In genomic region chr5:115841382-115842088, GRCh38 we compare ENCODE assay signal across 8 cellular contexts. TPM values are rescaled to one million over a fixed set of nuclear protein-coding genes. Genes with fewer than 3 reads are reported as not detected.
DNase-seq lines count a peak whose midpoint lies in the region; ATAC-seq and TF ChIP-seq lines count a peak whose summit lies in the region.

Gene AP3S1, plus strand, starts transcription at chr5:115841935. Its CDS starts 103 bp downstream, at chr5:115842038.
Gene ATG12, minus strand, starts transcription at chr5:115841565. Its CDS starts 13 bp downstream, at chr5:115841552.

- H3K9me3 Mint-ChIP-seq in CD4-positive, alpha-beta memory T cell: no peaks in the 10 kb centered on the region
- H3K9me3 Mint-ChIP-seq in activated CD4-positive, alpha-beta memory T cell treated with anti-CD3 and anti-CD28 coated beads for 36 hours: no peaks in the 10 kb centered on the region

- H3K36me3 ChIP-seq in CD4-positive, alpha-beta memory T cell (ENCODE audit: insufficient read depth, low read length): peaks cover 7% of the 10 kb centered on the region
- H3K36me3 ChIP-seq in liver (ENCODE audit: control insufficient read depth in 4 of 4, insufficient read depth in 3 of 4, low read depth in 1 of 4, low read length in 3 of 4): peaks cover 0 to 10% (median 6%) of the 10 kb centered on the region in 4 donors

- H3K4me1 ChIP-seq in CD4-positive, alpha-beta memory T cell (ENCODE audit: insufficient read depth, low read length): peaks cover 55% of the 10 kb centered on the region
- peaks cover 0 to 44% (median 31%) of the 10 kb centered on the region in 4 donors for H3K4me1 ChIP-seq in liver (ENCODE audit: control insufficient read depth in 4 of 4, insufficient read depth in 4 of 4, low read length in 3 of 4)

- peaks cover 5 to 27% of the 10 kb centered on the region in 2 donors for H3K36me3 Mint-ChIP-seq in CD4-positive, alpha-beta memory T cell
- H3K36me3 Mint-ChIP-seq in activated CD4-positive, alpha-beta memory T cell treated with anti-CD3 and anti-CD28 coated beads for 36 hours: peaks cover 13% of the 10 kb centered on the region

- H3K27ac Mint-ChIP-seq in CD4-positive, alpha-beta memory T cell: peak within 1 kb of the TSS; percentile 99 to 100 (median 100)
- peak within 1 kb of the TSS; percentile 100 for H3K27ac Mint-ChIP-seq in activated CD4-positive, alpha-beta memory T cell treated with anti-CD3 and anti-CD28 coated beads for 36 hours

- peak within 1 kb of the TSS; percentile 79 to 91 for H3K4me3 ChIP-seq in CD4-positive, alpha-beta memory T cell (ENCODE audit: low read length in 2 of 2)
- H3K4me3 ChIP-seq in liver (ENCODE audit: low read depth in 1 of 3, low read length in 3 of 3): peak within 1 kb of the TSS; percentile 73 to 100 (median 73)

- H3K27me3 ChIP-seq in CD4-positive, alpha-beta memory T cell (ENCODE audit: insufficient read depth, low read length): no peaks in the 10 kb centered on the region
- H3K27me3 ChIP-seq in liver (ENCODE audit: control insufficient read depth in 4 of 4, insufficient read depth in 4 of 4, low read length in 3 of 4): no peaks in the 10 kb centered on the region

- CTCF ChIA-PET in CD4-positive, alpha-beta memory T cell (lab: Charles Lee; ENCODE audit: partially characterized antibody): interaction anchor here (0.6 to 3.4 kb wide), 4 partner anchors 9 to 206 kb away, joined by 3 to 14 read pairs (median 4); no protein-coding TSS in a partner anchor
- CTCF ChIA-PET in activated CD4-positive, alpha-beta memory T cell treated with anti-CD3 and anti-CD28 coated beads for 36 hours (lab: Charles Lee): interaction anchor here (0.9 to 1.5 kb wide), 3 partner anchors 32 to 227 kb away, joined by 3 to 8 read pairs (median 5); no protein-coding TSS in a partner anchor

- peak in 1 of 2 donors; percentile 43 for TF ChIP-seq RAD21 in liver (IDR thresholded peaks at IDR 0.05)

- H3K9me3 ChIP-seq in CD4-positive, alpha-beta memory T cell (ENCODE audit: control insufficient read depth in 1 of 2, low read length in 2 of 2): no peaks in the 10 kb centered on the region
- H3K9me3 ChIP-seq in liver (ENCODE audit: control insufficient read depth in 4 of 4, low read length in 3 of 4): no peaks in the 10 kb centered on the region

- peak; percentile 90 for ATAC-seq in GM19455 (IDR thresholded peaks at IDR 0.05; ENCODE audit: unreplicated experiment)

- peak; percentile 92 to 95 (median 94) for DNase-seq in CD4-positive, alpha-beta memory T cell
- DNase-seq in HK-2 (ENCODE audit: unreplicated experiment) (peak; percentile 82), NCI-H82 treated with DMSO at 0.1 percent for 48 hours (lab: John Stamatoyannopoulos, UW; ENCODE audit: unreplicated experiment) (peak; percentile 85), dermis microvascular lymphatic vessel endothelial cell (ENCODE audit: low read depth in 2 of 2) (peak; percentile 84 to 93)
- DNase-seq in activated CD4-positive, alpha-beta memory T cell treated with anti-CD3 and anti-CD28 coated beads for 36 hours: peak; percentile 93
- peak; percentile 89 for DNase-seq in stimulated activated CD4-positive, alpha-beta T cell treated with anti-CD3 and anti-CD28 coated beads, Interleukin-4, amount 100 ng/mL, for 1 hour

- intact Hi-C loops in CD4-positive, alpha-beta memory T cell (cut with micrococcal nuclease): loop anchor here (1.0 to 5.0 kb wide), 6 partner anchors 215 to 669 kb away; partner anchors contain the start of genes CCDC112, COMMD10, FEM1C and PGGT1B
- intact Hi-C loops in activated CD4-positive, alpha-beta memory T cell treated with anti-CD3 and anti-CD28 coated beads for 36 hours (cut with micrococcal nuclease): loop anchor here (1.0 to 5.0 kb wide), 7 partner anchors 15 to 674 kb away; partner anchors contain the start of genes CCDC112, COMMD10, FEM1C and PGGT1B

- POLR2A ChIA-PET in CD4-positive, alpha-beta memory T cell (lab: Charles Lee; ENCODE audit: partially characterized antibody): interaction anchor here (0.6 to 5.8 kb wide), 9 partner anchors 10 to 546 kb away, joined by 3 to 59 read pairs (median 4); partner anchors contain the start of genes COMMD10, FEM1C and TMED7
- POLR2A ChIA-PET in activated CD4-positive, alpha-beta memory T cell treated with anti-CD3 and anti-CD28 coated beads for 36 hours (lab: Charles Lee): interaction anchor here (0.6 to 2.4 kb wide), 6 partner anchors 9 to 298 kb away, joined by 3 to 7 read pairs (median 4); partner anchors contain the start of gene FEM1C

- peak within 1 kb of the TSS; percentile 93 for H3K27ac ChIP-seq in CD4-positive, alpha-beta memory T cell (ENCODE audit: low read depth, low read length)
- peak within 1 kb of the TSS; percentile 88 to 93 for H3K27ac ChIP-seq in liver (ENCODE audit: low read depth in 1 of 2, low read length in 2 of 2)

- no peaks in the 10 kb centered on the region for H3K27me3 Mint-ChIP-seq in CD4-positive, alpha-beta memory T cell
- H3K27me3 Mint-ChIP-seq in activated CD4-positive, alpha-beta memory T cell treated with anti-CD3 and anti-CD28 coated beads for 36 hours: no peaks in the 10 kb centered on the region

- TF ChIP-seq CTCF in liver (IDR thresholded peaks at IDR 0.05; ENCODE audit: low read depth, low read length, missing input control): no peak

- H3K4me3 Mint-ChIP-seq in CD4-positive, alpha-beta memory T cell: peak within 1 kb of the TSS; percentile 97 to 99 (median 99)
- peak within 1 kb of the TSS; percentile 95 for H3K4me3 Mint-ChIP-seq in activated CD4-positive, alpha-beta memory T cell treated with anti-CD3 and anti-CD28 coated beads for 36 hours

- 10% methylated on average over 65 of the region's 65 CpGs for WGBS in liver

- peaks cover 33 to 74% (median 52%) of the 10 kb centered on the region in 4 donors for H3K4me1 Mint-ChIP-seq in CD4-positive, alpha-beta memory T cell
- H3K4me1 Mint-ChIP-seq in activated CD4-positive, alpha-beta memory T cell treated with anti-CD3 and anti-CD28 coated beads for 36 hours (ENCODE audit: low read depth): peaks cover 49% of the 10 kb centered on the region

- peak within 1 kb of the TSS; percentile 79 to 98 for H3K9ac ChIP-seq in liver (ENCODE audit: low read depth in 1 of 2, low read length in 2 of 2)

TF ChIP-seq in liver, 16 proteins besides CTCF, POLR2A, EP300 and RAD21 (continues in another document):
- peak; percentile 56 to 87 for TF ChIP-seq GABPA (IDR thresholded peaks at IDR 0.05 in 1 of 2, conservative IDR thresholded peaks at IDR 0.05 in 1 of 2)
- peak in 1 of 2 donors; percentile 32 for TF ChIP-seq JUND (IDR thresholded peaks at IDR 0.05)
- TF ChIP-seq NR2F2 (IDR thresholded peaks at IDR 0.05): peak; percentile 34
- peak; percentile 62 for TF ChIP-seq ZBTB33 (IDR thresholded peaks at IDR 0.05)
- no peak for TF ChIP-seq FOXA1 (IDR thresholded peaks at IDR 0.05)
- peak in 1 of 2 donors; percentile 22 for TF ChIP-seq HNF4A (conservative IDR thresholded peaks at IDR 0.05)
- TF ChIP-seq ATF3 (IDR thresholded peaks at IDR 0.05): no peak

RNA-seq across cellular contexts. Expression of gene AP3S1, which starts in this region (rescaled TPM):
- 10 to 100 TPM; 44.5 to 46.3 TPM for total RNA-seq in CD4-positive, alpha-beta memory T cell
- polyA plus RNA-seq in CD4-positive, alpha-beta memory T cell: 10 to 100 TPM; 69.4 to 97.3 TPM
- 10 to 100 TPM; 85.7 to 87.6 TPM for total RNA-seq in activated CD4-positive, alpha-beta memory T cell treated with anti-CD3 and anti-CD28 coated beads for 36 hours
- total RNA-seq in dermis microvascular lymphatic vessel endothelial cell (50.3 and 61.9 TPM in 2 replicates), liver (10 to 100 TPM; 40.4 to 41.5 TPM)
- polyA plus RNA-seq in liver: 10 to 100 TPM; 32.7 to 52.7 TPM

RNA-seq across cellular contexts. Expression of gene ATG12, which starts in this region (rescaled TPM):
- 10 to 100 TPM; 84.7 to 85.9 TPM for total RNA-seq in CD4-positive, alpha-beta memory T cell
- polyA plus RNA-seq in CD4-positive, alpha-beta memory T cell: 100 to 1,000 TPM in 1 of 2 donors, 10 to 100 TPM in 1; 98.5 to 133 TPM
- 10 to 100 TPM; 40.6 to 41.9 TPM for total RNA-seq in activated CD4-positive, alpha-beta memory T cell treated with anti-CD3 and anti-CD28 coated beads for 36 hours
- 19.9 and 34.3 TPM in 2 replicates for total RNA-seq in dermis microvascular lymphatic vessel endothelial cell
- total RNA-seq in liver: 10 to 100 TPM; 14.8 to 43.1 TPM
- polyA plus RNA-seq in liver: 10 to 100 TPM; 15.6 to 32.5 TPM

Comparison
In these comparisons a context has a peak if more than half of its experiments do, and no peak if none do; other contexts are left out.
1. Peak in every context shown above with its lines: DNase-seq, ATAC-seq, H3K4me3 ChIP-seq and H3K27ac ChIP-seq.